Comparison of ENCODE assay signal across 21 cellular contexts in the genomic region with DNA sequence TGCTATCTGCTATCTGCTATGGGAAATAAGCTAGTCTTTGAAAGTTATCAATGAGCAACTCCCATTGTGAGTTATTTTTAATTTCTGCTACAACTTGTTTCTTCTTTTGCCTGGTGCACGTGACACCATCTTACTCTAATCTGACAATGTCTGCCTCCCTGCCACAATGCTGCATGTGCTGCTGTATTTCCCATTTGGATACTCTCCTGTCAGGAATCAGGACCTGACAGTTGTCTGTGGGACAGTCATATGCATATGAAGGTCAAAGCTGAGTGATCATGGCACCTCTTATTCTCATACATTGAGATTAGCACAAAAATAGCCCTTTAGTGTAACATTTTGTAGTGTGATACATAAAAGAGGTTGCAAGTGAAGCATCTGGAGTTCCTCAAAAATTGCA. TPM values are rescaled to one million over a fixed set of nuclear protein-coding genes. Genes with fewer than 3 reads are reported as not detected.
DNase-seq lines count a peak whose midpoint lies in the region; ATAC-seq and TF ChIP-seq lines count a peak whose summit lies in the region.
"Had no signal": no experiment of that assay in that cellular context is flagged by ENCODE, and none has a peak within 500 bp of the region (broad histone marks: within the 10 kb centered on the region; RNA-seq: fewer than 3 reads in every experiment).

No MANE protein-coding gene starts in this region.

- H3K27ac Mint-ChIP-seq in WTC11, result peak overlapping the region; percentile 68
- H3K27ac Mint-ChIP-seq in memory B cell, result peak overlapping the region; percentile 62
- H3K27ac Mint-ChIP-seq: CD4-positive, CD25-positive, alpha-beta regulatory T cell had no signal

- intact Hi-C loops in heart right ventricle (cut with DNase I) (no loop called here), cardiac septum (cut with DNase I) (no loop called here)

- CTCF ChIA-PET in WTC11 (lab: Charles Lee), result interaction anchor here (1.3 to 2.9 kb wide), 2 partner anchors 8 to 77 kb away, joined by 3 to 15 read pairs; no protein-coding TSS in a partner anchor

- 44 to 71% methylated on average over 1 of the region's 1 CpG for WGBS in heart right ventricle, 2 donors

- H3K36me3 Mint-ChIP-seq in WTC11, result peaks cover 20% of the 10 kb centered on the region
- peaks cover 27% of the 10 kb centered on the region for H3K36me3 Mint-ChIP-seq in memory B cell

- no peaks in the 10 kb centered on the region for H3K27me3 ChIP-seq in heart right ventricle
- H3K27me3 ChIP-seq: BLaER1, Peyer's patch, SJSA1 had no signal

- no peak overlapping the region for H3K4me3 Mint-ChIP-seq in WTC11
- H3K4me3 Mint-ChIP-seq in memory B cell, result no peak overlapping the region
- H3K4me3 Mint-ChIP-seq: CD4-positive, CD25-positive, alpha-beta regulatory T cell had no signal

- H3K36me3 ChIP-seq in heart right ventricle, result peaks cover 0 to 91% (median 30%) of the 10 kb centered on the region in 9 donors

- DNase-seq in heart right ventricle (no peak), cardiac septum (ENCODE audit: low spot score) (no peak), WTC11 (ENCODE audit: low spot score) (no peak), memory B cell (ENCODE audit: low spot score in 2 of 2) (no peak), T-helper 1 cell (no peak), NCI-H82 treated with DMSO at 0.1 percent for 48 hours (lab: John Stamatoyannopoulos, UW; ENCODE audit: unreplicated experiment) (no peak)
- DNase-seq: CD4-positive, CD25-positive, alpha-beta regulatory T cell; DMS53; Karpas-422; NCI-H1092; NCI-H1417 treated with DMSO at 0.1 percent for 48 hours; NCI-H1694 treated with DMSO at 0.1 percent for 48 hours; NCI-H2081; NCI-H2227 treated with DMSO at 0.1 percent for 48 hours; NCI-H526 treated with DMSO at 0.1 percent for 48 hours; OCI-M1; Peyer's patch had no signal

- H3K4me1 Mint-ChIP-seq in WTC11 (peaks cover 26% of the 10 kb centered on the region), memory B cell (peaks cover 3% of the 10 kb centered on the region)

- H3K9me3 ChIP-seq in heart right ventricle, result no peaks in the 10 kb centered on the region
- H3K9me3 ChIP-seq: BLaER1, Peyer's patch, SJSA1 had no signal

- TF ChIP-seq CTCF in heart right ventricle (IDR thresholded peaks at IDR 0.05), result no peak
- TF ChIP-seq CTCF in WTC11 (IDR thresholded peaks at IDR 0.05), result no peak

- no peak overlapping the region for H3K4me3 ChIP-seq in heart right ventricle
- H3K4me3 ChIP-seq: BLaER1, Peyer's patch, SJSA1 had no signal

- POLR2A ChIA-PET in WTC11 (lab: Charles Lee), result no interaction called here

- no peaks in the 10 kb centered on the region for H3K9me3 Mint-ChIP-seq in WTC11
- no peaks in the 10 kb centered on the region for H3K9me3 Mint-ChIP-seq in memory B cell
- H3K9me3 Mint-ChIP-seq: CD4-positive, CD25-positive, alpha-beta regulatory T cell had no signal

- H3K27ac ChIP-seq in heart right ventricle, result peak overlapping the region in 3 of 10 donors; percentile 17 to 20 (median 17)
- H3K27ac ChIP-seq: BLaER1, Peyer's patch, SJSA1 had no signal

- ATAC-seq in heart right ventricle (peak in 5 of 8 donors; percentile 31 to 67 (median 42)), WTC11 (no peak), memory B cell (ENCODE audit: low read depth) (no peak), GM19397 (IDR thresholded peaks at IDR 0.05; ENCODE audit: unreplicated experiment) (no peak)
- ATAC-seq: HepG2 had no signal

- H3K27me3 Mint-ChIP-seq in WTC11 (ENCODE audit: low read depth) (no peaks in the 10 kb centered on the region), memory B cell (no peaks in the 10 kb centered on the region)
- H3K27me3 Mint-ChIP-seq: CD4-positive, CD25-positive, alpha-beta regulatory T cell had no signal

- H3K4me1 ChIP-seq in heart right ventricle, result peaks cover 0 to 26% (median 16%) of the 10 kb centered on the region in 9 donors
- H3K4me1 ChIP-seq: BLaER1, Peyer's patch had no signal

TF ChIP-seq in WTC11, 78 proteins besides CTCF, POLR2A, EP300 and RAD21:
- TF ChIP-seq, protein P1, sequence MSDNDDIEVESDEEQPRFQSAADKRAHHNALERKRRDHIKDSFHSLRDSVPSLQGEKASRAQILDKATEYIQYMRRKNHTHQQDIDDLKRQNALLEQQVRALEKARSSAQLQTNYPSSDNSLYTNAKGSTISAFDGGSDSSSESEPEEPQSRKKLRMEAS (CRISPR knock-in tag; IDR thresholded peaks at IDR 0.05), result no peak
- TF ChIP-seq HMGXB4 (CRISPR knock-in tag; IDR thresholded peaks at IDR 0.05) (no peak), ELF4 (CRISPR knock-in tag; IDR thresholded peaks at IDR 0.05; ENCODE audit: low read depth) (no peak)
- TF ChIP-seq, protein P2, sequence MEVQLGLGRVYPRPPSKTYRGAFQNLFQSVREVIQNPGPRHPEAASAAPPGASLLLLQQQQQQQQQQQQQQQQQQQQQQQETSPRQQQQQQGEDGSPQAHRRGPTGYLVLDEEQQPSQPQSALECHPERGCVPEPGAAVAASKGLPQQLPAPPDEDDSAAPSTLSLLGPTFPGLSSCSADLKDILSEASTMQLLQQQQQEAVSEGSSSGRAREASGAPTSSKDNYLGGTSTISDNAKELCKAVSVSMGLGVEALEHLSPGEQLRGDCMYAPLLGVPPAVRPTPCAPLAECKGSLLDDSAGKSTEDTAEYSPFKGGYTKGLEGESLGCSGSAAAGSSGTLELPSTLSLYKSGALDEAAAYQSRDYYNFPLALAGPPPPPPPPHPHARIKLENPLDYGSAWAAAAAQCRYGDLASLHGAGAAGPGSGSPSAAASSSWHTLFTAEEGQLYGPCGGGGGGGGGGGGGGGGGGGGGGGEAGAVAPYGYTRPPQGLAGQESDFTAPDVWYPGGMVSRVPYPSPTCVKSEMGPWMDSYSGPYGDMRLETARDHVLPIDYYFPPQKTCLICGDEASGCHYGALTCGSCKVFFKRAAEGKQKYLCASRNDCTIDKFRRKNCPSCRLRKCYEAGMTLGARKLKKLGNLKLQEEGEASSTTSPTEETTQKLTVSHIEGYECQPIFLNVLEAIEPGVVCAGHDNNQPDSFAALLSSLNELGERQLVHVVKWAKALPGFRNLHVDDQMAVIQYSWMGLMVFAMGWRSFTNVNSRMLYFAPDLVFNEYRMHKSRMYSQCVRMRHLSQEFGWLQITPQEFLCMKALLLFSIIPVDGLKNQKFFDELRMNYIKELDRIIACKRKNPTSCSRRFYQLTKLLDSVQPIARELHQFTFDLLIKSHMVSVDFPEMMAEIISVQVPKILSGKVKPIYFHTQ (CRISPR knock-in tag; IDR thresholded peaks at IDR 0.05), result no peak

RNA-seq across cellular contexts. Expression of gene HMG20A, which starts 45.8 kb away (rescaled TPM):
- total RNA-seq in heart right ventricle, result 10 to 100 TPM; 25.7 to 60.2 (median 41.6) TPM
- polyA plus RNA-seq in heart right ventricle, result 10 to 100 TPM in 1 of 2 donors, 1 to 10 TPM in 1; 9.9 to 13.9 TPM
- 36.0 TPM for total RNA-seq in cardiac septum
- 62.2 to 69.4 TPM (median 65.1 TPM) in 3 replicates for total RNA-seq in WTC11 (2021)

RNA-seq across cellular contexts. Expression of gene PEAK1, which starts 46.6 kb away (rescaled TPM):
- total RNA-seq in heart right ventricle (100 to 1,000 TPM in 5 of 10 donors, 10 to 100 TPM in 5; 68.1 to 146 (median 96.4) TPM), cardiac septum (132 TPM), WTC11 (2021) (49.0 to 51.1 TPM (median 49.7 TPM) in 3 replicates)
- polyA plus RNA-seq in heart right ventricle, result 10 to 100 TPM in 1 of 2 donors, 1 to 10 TPM in 1; 7.0 to 18.7 TPM

Comparison
In these comparisons a context has a peak if more than half of its experiments do, and no peak if none do; other contexts are left out.
1. ATAC-seq: peak in heart right ventricle (5 of 8); none in WTC11 (single experiment), memory B cell (single experiment) and GM19397 (single experiment).